Comparison of ENCODE assay signal across 1 cellular context in the genomic region with DNA sequence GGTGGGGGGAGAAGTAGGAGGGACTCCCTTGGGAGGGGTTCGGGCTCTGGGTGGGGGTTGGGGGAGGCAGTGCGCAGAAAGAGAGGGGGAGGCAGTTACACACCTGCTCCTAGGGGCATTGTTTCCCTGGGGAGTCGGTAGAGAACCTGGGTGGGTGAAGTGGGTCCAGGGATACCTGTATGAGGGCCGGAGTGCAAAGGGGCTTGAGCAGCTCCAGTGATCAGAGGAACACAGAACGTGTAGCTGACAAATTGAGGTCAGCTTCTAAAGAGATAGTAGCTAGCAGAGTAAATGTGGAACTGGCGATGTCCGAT.
TF ChIP-seq lines count a peak whose summit lies in the region.

No MANE protein-coding gene starts in this region.

TF ChIP-seq in HCT116, 20 proteins besides CTCF, POLR2A, EP300 and RAD21 (continued from another document):
- TF ChIP-seq REST (IDR thresholded peaks at IDR 0.05; ENCODE audit: low read depth) (no peak), SP1 (IDR thresholded peaks at IDR 0.05; ENCODE audit: low read depth) (no peak), EZH2 (IDR thresholded peaks at IDR 0.05) (no peak), CEBPB (IDR thresholded peaks at IDR 0.05; ENCODE audit: low read depth) (no peak), JUND (IDR thresholded peaks at IDR 0.05) (no peak), TCF7L2 (IDR thresholded peaks at IDR 0.05; ENCODE audit: borderline replicate concordance, extremely low read depth, insufficient read depth, insufficient read length) (no peak), YY1 (IDR thresholded peaks at IDR 0.05; ENCODE audit: extremely low read depth, insufficient replicate concordance, low read depth, low read length) (no peak), SRF (IDR thresholded peaks at IDR 0.05; ENCODE audit: low read depth) (no peak), ZFX (IDR thresholded peaks at IDR 0.05) (no peak), ELF1 (IDR thresholded peaks at IDR 0.05; ENCODE audit: borderline replicate concordance, low read depth) (no peak), FOSL1 (IDR thresholded peaks at IDR 0.05; ENCODE audit: low read depth) (no peak), POLR2AphosphoS5 (IDR thresholded peaks at IDR 0.05; ENCODE audit: low read depth, low read length) (no peak), SIN3A (IDR thresholded peaks at IDR 0.05; ENCODE audit: low read depth) (no peak), ZNF274 (IDR thresholded peaks at IDR 0.05; ENCODE audit: low read depth, low read length) (no peak)
- TF ChIP-seq, protein P1, sequence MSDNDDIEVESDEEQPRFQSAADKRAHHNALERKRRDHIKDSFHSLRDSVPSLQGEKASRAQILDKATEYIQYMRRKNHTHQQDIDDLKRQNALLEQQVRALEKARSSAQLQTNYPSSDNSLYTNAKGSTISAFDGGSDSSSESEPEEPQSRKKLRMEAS (IDR thresholded peaks at IDR 0.05), result no peak
